ENCODE assay signal across 1 cellular context in the genomic region with DNA sequence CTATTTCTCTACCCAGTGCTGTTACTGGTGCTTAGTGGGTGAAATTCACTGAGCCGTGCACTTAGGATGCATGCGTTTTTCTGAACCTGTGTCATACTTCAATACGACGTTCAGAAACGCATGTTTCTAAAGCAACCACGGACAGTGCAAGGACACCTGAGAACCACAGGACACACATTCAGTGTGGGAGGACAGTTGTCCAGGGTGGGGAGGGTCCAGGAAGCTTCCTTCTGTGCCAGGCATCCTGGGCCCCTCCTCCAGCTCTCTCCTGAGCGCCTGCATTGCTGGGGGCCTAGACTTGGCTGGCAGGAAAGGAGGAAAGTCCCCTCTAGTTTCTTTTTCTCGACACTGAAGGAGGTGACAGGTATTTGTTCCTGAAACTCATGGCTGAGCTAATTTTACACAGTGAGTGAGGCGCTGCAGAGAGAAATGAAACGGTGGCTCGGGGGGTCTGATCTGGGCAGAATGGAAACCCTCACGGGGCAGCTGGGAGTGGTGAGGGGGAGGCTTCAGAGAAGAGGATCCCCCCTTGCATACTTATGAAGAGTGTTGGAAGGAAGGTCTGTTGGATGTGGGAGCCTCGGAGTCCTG.
TF ChIP-seq lines count a peak whose summit lies in the region.

No MANE protein-coding gene starts in this region.

TF ChIP-seq in GM12878, 131 proteins besides CTCF, POLR2A, EP300 and RAD21 (continued from another document):
- TF ChIP-seq, protein P1, sequence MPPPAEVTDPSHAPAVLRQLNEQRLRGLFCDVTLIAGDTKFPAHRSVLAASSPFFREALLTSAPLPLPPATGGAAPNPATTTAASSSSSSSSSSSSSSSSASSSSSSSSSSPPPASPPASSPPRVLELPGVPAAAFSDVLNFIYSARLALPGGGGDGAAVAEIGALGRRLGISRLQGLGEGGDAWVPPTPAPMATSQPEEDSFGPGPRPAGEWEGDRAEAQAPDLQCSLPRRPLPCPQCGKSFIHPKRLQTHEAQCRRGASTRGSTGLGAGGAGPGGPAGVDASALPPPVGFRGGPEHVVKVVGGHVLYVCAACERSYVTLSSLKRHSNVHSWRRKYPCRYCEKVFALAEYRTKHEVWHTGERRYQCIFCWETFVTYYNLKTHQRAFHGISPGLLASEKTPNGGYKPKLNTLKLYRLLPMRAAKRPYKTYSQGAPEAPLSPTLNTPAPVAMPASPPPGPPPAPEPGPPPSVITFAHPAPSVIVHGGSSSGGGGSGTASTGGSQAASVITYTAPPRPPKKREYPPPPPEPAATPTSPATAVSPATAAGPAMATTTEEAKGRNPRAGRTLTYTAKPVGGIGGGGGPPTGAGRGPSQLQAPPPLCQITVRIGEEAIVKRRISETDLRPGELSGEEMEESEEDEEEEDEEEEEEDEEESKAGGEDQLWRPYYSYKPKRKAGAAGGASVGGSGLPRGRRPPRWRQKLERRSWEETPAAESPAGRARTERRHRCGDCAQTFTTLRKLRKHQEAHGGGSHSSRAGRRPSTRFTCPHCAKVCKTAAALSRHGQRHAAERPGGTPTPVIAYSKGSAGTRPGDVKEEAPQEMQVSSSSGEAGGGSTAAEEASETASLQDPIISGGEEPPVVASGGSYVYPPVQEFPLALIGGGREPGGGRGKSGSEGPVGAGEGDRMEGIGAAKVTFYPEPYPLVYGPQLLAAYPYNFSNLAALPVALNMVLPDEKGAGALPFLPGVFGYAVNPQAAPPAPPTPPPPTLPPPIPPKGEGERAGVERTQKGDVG (CRISPR knock-in tag; IDR thresholded peaks at IDR 0.05): no peak
- TF ChIP-seq TCF7 (IDR thresholded peaks at IDR 0.05; ENCODE audit: borderline replicate concordance): no peak
- TF ChIP-seq, protein P2, sequence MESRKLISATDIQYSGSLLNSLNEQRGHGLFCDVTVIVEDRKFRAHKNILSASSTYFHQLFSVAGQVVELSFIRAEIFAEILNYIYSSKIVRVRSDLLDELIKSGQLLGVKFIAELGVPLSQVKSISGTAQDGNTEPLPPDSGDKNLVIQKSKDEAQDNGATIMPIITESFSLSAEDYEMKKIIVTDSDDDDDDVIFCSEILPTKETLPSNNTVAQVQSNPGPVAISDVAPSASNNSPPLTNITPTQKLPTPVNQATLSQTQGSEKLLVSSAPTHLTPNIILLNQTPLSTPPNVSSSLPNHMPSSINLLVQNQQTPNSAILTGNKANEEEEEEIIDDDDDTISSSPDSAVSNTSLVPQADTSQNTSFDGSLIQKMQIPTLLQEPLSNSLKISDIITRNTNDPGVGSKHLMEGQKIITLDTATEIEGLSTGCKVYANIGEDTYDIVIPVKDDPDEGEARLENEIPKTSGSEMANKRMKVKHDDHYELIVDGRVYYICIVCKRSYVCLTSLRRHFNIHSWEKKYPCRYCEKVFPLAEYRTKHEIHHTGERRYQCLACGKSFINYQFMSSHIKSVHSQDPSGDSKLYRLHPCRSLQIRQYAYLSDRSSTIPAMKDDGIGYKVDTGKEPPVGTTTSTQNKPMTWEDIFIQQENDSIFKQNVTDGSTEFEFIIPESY (IDR thresholded peaks at IDR 0.05): no peak
- TF ChIP-seq, protein P3, sequence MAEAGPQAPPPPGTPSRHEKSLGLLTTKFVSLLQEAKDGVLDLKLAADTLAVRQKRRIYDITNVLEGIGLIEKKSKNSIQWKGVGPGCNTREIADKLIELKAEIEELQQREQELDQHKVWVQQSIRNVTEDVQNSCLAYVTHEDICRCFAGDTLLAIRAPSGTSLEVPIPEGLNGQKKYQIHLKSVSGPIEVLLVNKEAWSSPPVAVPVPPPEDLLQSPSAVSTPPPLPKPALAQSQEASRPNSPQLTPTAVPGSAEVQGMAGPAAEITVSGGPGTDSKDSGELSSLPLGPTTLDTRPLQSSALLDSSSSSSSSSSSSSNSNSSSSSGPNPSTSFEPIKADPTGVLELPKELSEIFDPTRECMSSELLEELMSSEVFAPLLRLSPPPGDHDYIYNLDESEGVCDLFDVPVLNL (IDR thresholded peaks at IDR 0.05; ENCODE audit: low read depth, low read length): no peak
- peak; percentile 94 for TF ChIP-seq EED (IDR thresholded peaks at IDR 0.05; ENCODE audit: low read depth)
- peak; percentile 66 for TF ChIP-seq ATF7 (IDR thresholded peaks at IDR 0.05; ENCODE audit: low read depth)
- TF ChIP-seq, protein P4, sequence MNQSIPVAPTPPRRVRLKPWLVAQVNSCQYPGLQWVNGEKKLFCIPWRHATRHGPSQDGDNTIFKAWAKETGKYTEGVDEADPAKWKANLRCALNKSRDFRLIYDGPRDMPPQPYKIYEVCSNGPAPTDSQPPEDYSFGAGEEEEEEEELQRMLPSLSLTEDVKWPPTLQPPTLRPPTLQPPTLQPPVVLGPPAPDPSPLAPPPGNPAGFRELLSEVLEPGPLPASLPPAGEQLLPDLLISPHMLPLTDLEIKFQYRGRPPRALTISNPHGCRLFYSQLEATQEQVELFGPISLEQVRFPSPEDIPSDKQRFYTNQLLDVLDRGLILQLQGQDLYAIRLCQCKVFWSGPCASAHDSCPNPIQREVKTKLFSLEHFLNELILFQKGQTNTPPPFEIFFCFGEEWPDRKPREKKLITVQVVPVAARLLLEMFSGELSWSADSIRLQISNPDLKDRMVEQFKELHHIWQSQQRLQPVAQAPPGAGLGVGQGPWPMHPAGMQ (IDR thresholded peaks at IDR 0.05; ENCODE audit: borderline replicate concordance): no peak
- TF ChIP-seq STAT1 (conservative IDR thresholded peaks at IDR 0.05): no peak
- TF ChIP-seq CBX3 (IDR thresholded peaks at IDR 0.05; ENCODE audit: borderline replicate concordance, low read depth): no peak
- TF ChIP-seq PML (IDR thresholded peaks at IDR 0.05; ENCODE audit: low read length): no peak
- no peak for TF ChIP-seq EZH2 (IDR thresholded peaks at IDR 0.05; ENCODE audit: borderline replicate concordance, control insufficient read depth, low read depth, low read length)
- TF ChIP-seq, protein P5, sequence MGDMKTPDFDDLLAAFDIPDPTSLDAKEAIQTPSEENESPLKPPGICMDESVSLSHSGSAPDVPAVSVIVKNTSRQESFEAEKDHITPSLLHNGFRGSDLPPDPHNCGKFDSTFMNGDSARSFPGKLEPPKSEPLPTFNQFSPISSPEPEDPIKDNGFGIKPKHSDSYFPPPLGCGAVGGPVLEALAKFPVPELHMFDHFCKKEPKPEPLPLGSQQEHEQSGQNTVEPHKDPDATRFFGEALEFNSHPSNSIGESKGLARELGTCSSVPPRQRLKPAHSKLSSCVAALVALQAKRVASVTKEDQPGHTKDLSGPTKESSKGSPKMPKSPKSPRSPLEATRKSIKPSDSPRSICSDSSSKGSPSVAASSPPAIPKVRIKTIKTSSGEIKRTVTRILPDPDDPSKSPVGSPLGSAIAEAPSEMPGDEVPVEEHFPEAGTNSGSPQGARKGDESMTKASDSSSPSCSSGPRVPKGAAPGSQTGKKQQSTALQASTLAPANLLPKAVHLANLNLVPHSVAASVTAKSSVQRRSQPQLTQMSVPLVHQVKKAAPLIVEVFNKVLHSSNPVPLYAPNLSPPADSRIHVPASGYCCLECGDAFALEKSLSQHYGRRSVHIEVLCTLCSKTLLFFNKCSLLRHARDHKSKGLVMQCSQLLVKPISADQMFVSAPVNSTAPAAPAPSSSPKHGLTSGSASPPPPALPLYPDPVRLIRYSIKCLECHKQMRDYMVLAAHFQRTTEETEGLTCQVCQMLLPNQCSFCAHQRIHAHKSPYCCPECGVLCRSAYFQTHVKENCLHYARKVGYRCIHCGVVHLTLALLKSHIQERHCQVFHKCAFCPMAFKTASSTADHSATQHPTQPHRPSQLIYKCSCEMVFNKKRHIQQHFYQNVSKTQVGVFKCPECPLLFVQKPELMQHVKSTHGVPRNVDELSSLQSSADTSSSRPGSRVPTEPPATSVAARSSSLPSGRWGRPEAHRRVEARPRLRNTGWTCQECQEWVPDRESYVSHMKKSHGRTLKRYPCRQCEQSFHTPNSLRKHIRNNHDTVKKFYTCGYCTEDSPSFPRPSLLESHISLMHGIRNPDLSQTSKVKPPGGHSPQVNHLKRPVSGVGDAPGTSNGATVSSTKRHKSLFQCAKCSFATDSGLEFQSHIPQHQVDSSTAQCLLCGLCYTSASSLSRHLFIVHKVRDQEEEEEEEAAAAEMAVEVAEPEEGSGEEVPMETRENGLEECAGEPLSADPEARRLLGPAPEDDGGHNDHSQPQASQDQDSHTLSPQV (IDR thresholded peaks at IDR 0.05): no peak
- TF ChIP-seq NFYA (IDR thresholded peaks at IDR 0.05; ENCODE audit: borderline replicate concordance, low read depth, low read length): no peak
- TF ChIP-seq TAF1 (IDR thresholded peaks at IDR 0.05; ENCODE audit: borderline replicate concordance, low read depth, low read length): 0 out of 2 replicates have a peak, but pooled peaks have one; percentile 31
- TF ChIP-seq PAX8 (IDR thresholded peaks at IDR 0.05): no peak
- TF ChIP-seq ASH2L (IDR thresholded peaks at IDR 0.05; ENCODE audit: borderline replicate concordance, low read depth): 0 out of 2 replicates have a peak, but pooled peaks have one; percentile 53
- TF ChIP-seq, protein P6, sequence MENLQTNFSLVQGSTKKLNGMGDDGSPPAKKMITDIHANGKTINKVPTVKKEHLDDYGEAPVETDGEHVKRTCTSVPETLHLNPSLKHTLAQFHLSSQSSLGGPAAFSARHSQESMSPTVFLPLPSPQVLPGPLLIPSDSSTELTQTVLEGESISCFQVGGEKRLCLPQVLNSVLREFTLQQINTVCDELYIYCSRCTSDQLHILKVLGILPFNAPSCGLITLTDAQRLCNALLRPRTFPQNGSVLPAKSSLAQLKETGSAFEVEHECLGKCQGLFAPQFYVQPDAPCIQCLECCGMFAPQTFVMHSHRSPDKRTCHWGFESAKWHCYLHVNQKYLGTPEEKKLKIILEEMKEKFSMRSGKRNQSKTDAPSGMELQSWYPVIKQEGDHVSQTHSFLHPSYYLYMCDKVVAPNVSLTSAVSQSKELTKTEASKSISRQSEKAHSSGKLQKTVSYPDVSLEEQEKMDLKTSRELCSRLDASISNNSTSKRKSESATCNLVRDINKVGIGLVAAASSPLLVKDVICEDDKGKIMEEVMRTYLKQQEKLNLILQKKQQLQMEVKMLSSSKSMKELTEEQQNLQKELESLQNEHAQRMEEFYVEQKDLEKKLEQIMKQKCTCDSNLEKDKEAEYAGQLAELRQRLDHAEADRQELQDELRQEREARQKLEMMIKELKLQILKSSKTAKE (IDR thresholded peaks at IDR 0.05; ENCODE audit: low read depth, poor library complexity, severe bottlenecking): peak; percentile 82
- no peak for TF ChIP-seq RFX5 (IDR thresholded peaks at IDR 0.05; ENCODE audit: low read depth, low read length)
- no peak for TF ChIP-seq RUNX3 (IDR thresholded peaks at IDR 0.05; ENCODE audit: low read length)
- peak in 1 of 2 experiments; percentile 47; a peak in 1 of 4 replicates for TF ChIP-seq ETV6 (conservative IDR thresholded peaks at IDR 0.05 in 1 of 2, IDR thresholded peaks at IDR 0.05 in 1 of 2; ENCODE audit: borderline replicate concordance in 1 of 2, low read depth in 1 of 2)
- TF ChIP-seq SREBF2 (IDR thresholded peaks at IDR 0.05; ENCODE audit: low read length): no peak
- no peak for TF ChIP-seq SMAD5 (IDR thresholded peaks at IDR 0.05; ENCODE audit: low read depth)
- no peak for TF ChIP-seq MYC (IDR thresholded peaks at IDR 0.05; ENCODE audit: insufficient read depth, insufficient read length, insufficient replicate concordance, low read length, severe bottlenecking)
- TF ChIP-seq, protein P7, sequence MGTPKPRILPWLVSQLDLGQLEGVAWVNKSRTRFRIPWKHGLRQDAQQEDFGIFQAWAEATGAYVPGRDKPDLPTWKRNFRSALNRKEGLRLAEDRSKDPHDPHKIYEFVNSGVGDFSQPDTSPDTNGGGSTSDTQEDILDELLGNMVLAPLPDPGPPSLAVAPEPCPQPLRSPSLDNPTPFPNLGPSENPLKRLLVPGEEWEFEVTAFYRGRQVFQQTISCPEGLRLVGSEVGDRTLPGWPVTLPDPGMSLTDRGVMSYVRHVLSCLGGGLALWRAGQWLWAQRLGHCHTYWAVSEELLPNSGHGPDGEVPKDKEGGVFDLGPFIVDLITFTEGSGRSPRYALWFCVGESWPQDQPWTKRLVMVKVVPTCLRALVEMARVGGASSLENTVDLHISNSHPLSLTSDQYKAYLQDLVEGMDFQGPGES (IDR thresholded peaks at IDR 0.05): no peak
- TF ChIP-seq SUZ12 (IDR thresholded peaks at IDR 0.05; ENCODE audit: unreplicated experiment): no peak
- TF ChIP-seq TARDBP (IDR thresholded peaks at IDR 0.05; ENCODE audit: borderline replicate concordance): no peak
- no peak for TF ChIP-seq CBX5 (IDR thresholded peaks at IDR 0.05; ENCODE audit: low read depth)
- TF ChIP-seq SIX5 (IDR thresholded peaks at IDR 0.05; ENCODE audit: low read depth, low read length, severe bottlenecking): no peak
- TF ChIP-seq, protein P8, sequence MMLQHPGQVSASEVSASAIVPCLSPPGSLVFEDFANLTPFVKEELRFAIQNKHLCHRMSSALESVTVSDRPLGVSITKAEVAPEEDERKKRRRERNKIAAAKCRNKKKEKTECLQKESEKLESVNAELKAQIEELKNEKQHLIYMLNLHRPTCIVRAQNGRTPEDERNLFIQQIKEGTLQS (IDR thresholded peaks at IDR 0.05; ENCODE audit: borderline replicate concordance, extremely low read depth, low read depth, low read length): no peak
- peak; percentile 92 for TF ChIP-seq DPF2 (IDR thresholded peaks at IDR 0.05)
